ENCODE assay signal across 21 cellular contexts in the genomic region with DNA sequence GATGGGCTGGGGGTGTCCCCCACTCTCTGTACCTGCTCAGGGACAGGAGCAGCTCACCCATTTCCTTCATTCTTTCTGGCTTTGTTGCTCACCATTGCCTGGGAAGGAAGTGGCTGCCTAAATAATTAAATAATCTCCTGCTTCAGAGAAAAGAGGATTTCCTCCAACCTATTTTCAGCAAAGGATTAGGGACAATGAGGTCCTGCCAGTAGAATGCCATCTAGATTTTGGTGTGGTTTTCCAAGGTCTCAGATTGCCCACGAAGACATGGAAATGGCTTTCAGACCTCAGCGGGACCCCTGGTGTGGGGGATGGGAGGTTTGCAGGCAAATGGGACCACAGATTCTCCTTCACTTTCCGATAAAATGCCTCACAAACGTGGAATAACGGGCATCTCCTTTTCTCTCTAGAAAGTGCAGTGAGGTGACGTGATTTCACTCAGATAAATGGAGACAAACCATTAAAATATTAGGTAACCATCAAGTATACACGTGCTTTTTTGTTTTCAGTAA. TPM values are rescaled to one million over a fixed set of nuclear protein-coding genes. Genes with fewer than 3 reads are reported as not detected.
A peak's percentile ranks its signal among the peaks of the same experiment; 100 is the strongest.
DNase-seq lines count a peak whose midpoint lies in the region; ATAC-seq, FAIRE-seq and TF ChIP-seq lines count a peak whose summit lies in the region.
"Had no signal": no experiment of that assay in that cellular context is flagged by ENCODE, and none has a peak within 500 bp of the region (broad histone marks: within the 10 kb centered on the region; RNA-seq: fewer than 3 reads in every experiment).

No MANE protein-coding gene starts in this region.

- H3F3A ChIP-seq in SK-N-SH (replicated peaks; ENCODE audit: insufficient read depth) = no peaks in the 10 kb centered on the region

- H3K56ac ChIP-seq in H1 (replicated peaks; ENCODE audit: insufficient read length, low read depth, low read length) = no peak overlapping the region

- H3K4me1 ChIP-seq in left ventricle myocardium inferior = peaks cover 67% of the 10 kb centered on the region
- peaks cover 15 to 29% (median 27%) of the 10 kb centered on the region in 4 experiments for H3K4me1 ChIP-seq in H1 (replicated peaks in 1 of 4; ENCODE audit: control insufficient read depth in 3 of 4, insufficient read depth in 4 of 4, low read length in 3 of 4)
- peaks cover 38% of the 10 kb centered on the region for H3K4me1 ChIP-seq in upper lobe of right lung
- H3K4me1 ChIP-seq in SK-N-SH (ENCODE audit: control insufficient read depth in 1 of 2, insufficient read depth in 2 of 2, low read depth in 1 of 2, low read length in 1 of 2) = peaks cover 0 to 5% of the 10 kb centered on the region in 2 experiments; a peak in 1 of 4 replicates
- H3K4me1 ChIP-seq: breast epithelium had no signal

- H3K79me1 ChIP-seq in H1 (ENCODE audit: low read depth, low read length) = peaks cover 9% of the 10 kb centered on the region

- no peaks in the 10 kb centered on the region for H3K9me3 Mint-ChIP-seq in mesothelial cell of epicardium
- H3K9me3 Mint-ChIP-seq: activated naive CD8-positive, alpha-beta T cell treated with anti-CD3 and anti-CD28 coated beads for 36 hours; activated T-cell treated with anti-CD3 and anti-CD28 coated beads, Interleukin-2, amount 50 U/mL, for 72 hours; CD4-positive, alpha-beta T cell had no signal

- H4K20me1 ChIP-seq in H1 (replicated peaks in 1 of 2; ENCODE audit: control insufficient read depth in 1 of 2, insufficient read depth in 2 of 2, low read length in 2 of 2) (peaks cover 0 to 3% of the 10 kb centered on the region in 2 experiments), SK-N-SH (ENCODE audit: insufficient read depth) (no peaks in the 10 kb centered on the region)

- no peaks in the 10 kb centered on the region for H3K9me3 ChIP-seq in left ventricle myocardium inferior (replicated peaks)
- H3K9me3 ChIP-seq in H1 (ENCODE audit: insufficient read depth in 2 of 2, low read depth in 1 of 2, low read length in 1 of 2) = no peaks in the 10 kb centered on the region
- H3K9me3 ChIP-seq in upper lobe of right lung = no peaks in the 10 kb centered on the region
- H3K9me3 ChIP-seq in SK-N-SH = no peaks in the 10 kb centered on the region
- H3K9me3 ChIP-seq: breast epithelium, SJSA1 had no signal

- no peaks in the 10 kb centered on the region for H3K27me3 Mint-ChIP-seq in mesothelial cell of epicardium (ENCODE audit: low read depth)
- H3K27me3 Mint-ChIP-seq: activated naive CD8-positive, alpha-beta T cell treated with anti-CD3 and anti-CD28 coated beads for 36 hours; CD4-positive, alpha-beta T cell; T-helper 17 cell had no signal

- peak overlapping the region; percentile 49 for H3K18ac ChIP-seq in H1 (ENCODE audit: extremely low read depth, low read length)

- TF ChIP-seq RAD21 in H1 (IDR thresholded peaks at IDR 0.05 in 1 of 2, conservative IDR thresholded peaks at IDR 0.05 in 1 of 2; ENCODE audit: low read depth in 2 of 2, low read length in 2 of 2) (no peak), SK-N-SH (IDR thresholded peaks at IDR 0.05; ENCODE audit: low read length) (no peak)

- H3K4me1 Mint-ChIP-seq in mesothelial cell of epicardium = peaks cover 54% of the 10 kb centered on the region

- no peak overlapping the region for H3K4me2 ChIP-seq in H1 (ENCODE audit: insufficient read depth in 1 of 2, low read depth in 2 of 2, low read length in 2 of 2)
- no peak overlapping the region for H3K4me2 ChIP-seq in SK-N-SH

- no peaks in the 10 kb centered on the region for H3K36me3 Mint-ChIP-seq in mesothelial cell of epicardium

- H3K27ac Mint-ChIP-seq in mesothelial cell of epicardium = peak overlapping the region; percentile 83
- H3K27ac Mint-ChIP-seq: activated naive CD8-positive, alpha-beta T cell treated with anti-CD3 and anti-CD28 coated beads for 36 hours; activated T-cell treated with anti-CD3 and anti-CD28 coated beads, Interleukin-2, amount 50 U/mL, for 72 hours; CD4-positive, alpha-beta T cell; T-helper 17 cell had no signal

- no peaks in the 10 kb centered on the region for H3K23me2 ChIP-seq in H1 (ENCODE audit: low read depth, low read length)

- H3K9ac ChIP-seq in H1 (replicated peaks in 1 of 4; ENCODE audit: extremely low read depth in 1 of 4, low read depth in 3 of 4, low read length in 3 of 4) (no peak overlapping the region), SK-N-SH (no peak overlapping the region)

- H4K8ac ChIP-seq in H1 (ENCODE audit: extremely low read depth, insufficient read depth, low read length) = no peak overlapping the region

- H4K91ac ChIP-seq in H1 (replicated peaks; ENCODE audit: insufficient read length, low read length) = peak overlapping the region; percentile 49

- H3K4ac ChIP-seq in H1 (replicated peaks; ENCODE audit: insufficient read length, low read depth, low read length) = no peak overlapping the region

- H2AFZ ChIP-seq in H1 (ENCODE audit: low read length) = no peak overlapping the region
- no peak overlapping the region for H2AFZ ChIP-seq in SK-N-SH (ENCODE audit: low read depth)

- no peak for DNase-seq in left ventricle myocardium inferior
- no peak for DNase-seq in cardiac septum (ENCODE audit: low spot score)
- no peak for DNase-seq in H1 (ENCODE audit: low read depth in 1 of 2, low spot score in 2 of 2)
- DNase-seq in mesothelial cell of epicardium (ENCODE audit: low spot score in 2 of 2, unreplicated experiment in 2 of 2) = no peak
- DNase-seq in upper lobe of right lung = no peak
- DNase-seq in SK-N-SH = no peak
- no peak for DNase-seq in GM13977 (ENCODE audit: low spot score)
- DNase-seq: activated CD4-positive, CD25-positive, alpha-beta regulatory T cell; activated naive CD8-positive, alpha-beta T cell treated with anti-CD3 and anti-CD28 coated beads for 36 hours; activated T-cell treated with anti-CD3 and anti-CD28 coated beads, Interleukin-2, amount 50 U/mL, for 72 hours; left colon; NCI-H187; NCI-H82; T-helper 17 cell had no signal

- H2AK5ac ChIP-seq in H1 (ENCODE audit: low read depth, low read length) = no peak overlapping the region

- H4K5ac ChIP-seq in H1 (ENCODE audit: insufficient read length, low read depth, low read length) = no peak overlapping the region

- ATAC-seq in upper lobe of right lung (peak; percentile 5), GM21529 (IDR thresholded peaks at IDR 0.05; ENCODE audit: unreplicated experiment) (no peak)
- ATAC-seq: HCT116, left colon, T-helper 17 cell had no signal

- H3K79me2 ChIP-seq in H1 (ENCODE audit: control insufficient read depth in 1 of 2, insufficient read depth in 2 of 2, low read length in 2 of 2) (peaks cover 6 to 88% of the 10 kb centered on the region in 2 experiments), SK-N-SH (ENCODE audit: insufficient read depth) (0 out of 2 replicates have a peak, but pooled peaks cover 3% of the 10 kb centered on the region)

- no peak for TF ChIP-seq CTCF in left ventricle myocardium inferior (IDR thresholded peaks at IDR 0.05; ENCODE audit: borderline replicate concordance)
- no peak for TF ChIP-seq CTCF in H1 (IDR thresholded peaks at IDR 0.05; ENCODE audit: control extremely low read depth in 1 of 3, insufficient read depth in 1 of 3, low read depth in 1 of 3, low read length in 3 of 3)
- TF ChIP-seq CTCF in mesothelial cell of epicardium (IDR thresholded peaks at IDR 0.05; ENCODE audit: unreplicated experiment) = no peak
- TF ChIP-seq CTCF in upper lobe of right lung (IDR thresholded peaks at IDR 0.05) = no peak
- TF ChIP-seq CTCF in SK-N-SH (IDR thresholded peaks at IDR 0.05) = no peak
- no peak for TF ChIP-seq CTCF in GM13977 (IDR thresholded peaks at IDR 0.05; ENCODE audit: extremely low read depth, insufficient read depth, missing control alignments)

- H3K36me3 ChIP-seq in left ventricle myocardium inferior (no peaks in the 10 kb centered on the region), H1 (ENCODE audit: control insufficient read depth in 2 of 4, insufficient read depth in 4 of 4, low read length in 3 of 4) (no peaks in the 10 kb centered on the region), upper lobe of right lung (peaks cover 3% of the 10 kb centered on the region), SK-N-SH (replicated peaks in 1 of 2; ENCODE audit: control insufficient read depth in 1 of 2, insufficient read depth in 2 of 2, low read length in 1 of 2) (no peaks in the 10 kb centered on the region)
- H3K36me3 ChIP-seq: breast epithelium, SJSA1 had no signal

- H2BK15ac ChIP-seq in H1 (ENCODE audit: low read length) = no peak overlapping the region

- POLR2A ChIA-PET in H1 (lab: Charles Lee; ENCODE audit: partially characterized antibody) = interaction anchor here (0.6 to 1.4 kb wide), 5 partner anchors 11 to 563 kb away, joined by 3 to 4 read pairs (median 3); no protein-coding TSS in a partner anchor
- POLR2A ChIA-PET in SK-N-SH (lab: Yijun Ruan, JAX) = no interaction called here

- no peak for FAIRE-seq in H1 (lab: Jason Lieb, UNC)
- FAIRE-seq: frontal cortex had no signal

- in situ Hi-C loops in GM13977 (cut with MboI; ENCODE audit: low pct_unique_long_range_greater_than_20kb, low sequenced_read_pairs, unreplicated experiment) = no loop called here

- H3K27ac ChIP-seq in left ventricle myocardium inferior (replicated peaks) (peak overlapping the region; percentile 78), H1 (ENCODE audit: low read depth, low read length) (no peak overlapping the region), upper lobe of right lung (peak overlapping the region; percentile 20), SK-N-SH (ENCODE audit: low read depth in 2 of 2, low read length in 1 of 2) (no peak overlapping the region)
- H3K27ac ChIP-seq: dorsolateral prefrontal cortex, SJSA1 had no signal

- H2BK5ac ChIP-seq in H1 (ENCODE audit: low read depth, low read length) = peak overlapping the region; percentile 48; the same call in 1 of the 2 replicates

- intact Hi-C loops in left ventricle myocardium inferior (cut with micrococcal nuclease) = no loop called here
- intact Hi-C loops in cardiac septum (cut with DNase I) = no loop called here
- intact Hi-C loops in upper lobe of right lung (cut with DNase I) = no loop called here

- no peaks in the 10 kb centered on the region for H3K9me2 ChIP-seq in SK-N-SH

- no peak overlapping the region for H2BK120ac ChIP-seq in H1 (replicated peaks; ENCODE audit: low read depth, low read length)

- CTCF ChIA-PET in H1 (lab: Charles Lee; ENCODE audit: partially characterized antibody) = no interaction called here
- CTCF ChIA-PET in SK-N-SH (lab: Yijun Ruan, JAX) = no interaction called here

- WGBS in H1 (ENCODE audit: extremely low coverage in 1 of 2, insufficient coverage in 1 of 2, insufficient read length in 1 of 2, insufficient replicate concordance in 2 of 2, low coverage in 1 of 2, low lambda C conversion rate in 2 of 2, missing lambda C conversion rate in 1 of 2), 2 experiments = 57% methylated on average over 7 of the region's 7 CpGs; no CpG with 5 or more reads in 1 of the 2 experiments
- WGBS in SK-N-SH (ENCODE audit: low lambda C conversion rate) = 86% methylated on average over 7 of the region's 7 CpGs

- no peak for TF ChIP-seq EP300 in H1 (IDR thresholded peaks at IDR 0.05; ENCODE audit: borderline replicate concordance in 1 of 2, low read depth in 2 of 2, low read length in 2 of 2)
- TF ChIP-seq EP300 in SK-N-SH (IDR thresholded peaks at IDR 0.05; ENCODE audit: borderline replicate concordance in 1 of 2, low read depth in 1 of 2, low read length in 1 of 2) = no peak

- H3K4me3 ChIP-seq in left ventricle myocardium inferior = peak overlapping the region; percentile 38
- H3K4me3 ChIP-seq in H1 (ENCODE audit: extremely low read depth in 1 of 4, insufficient read depth in 2 of 4, low read depth in 3 of 4, low read length in 4 of 4) = no peak overlapping the region; a peak in 1 of 8 replicates
- no peak overlapping the region for H3K4me3 ChIP-seq in upper lobe of right lung
- H3K4me3 ChIP-seq in SK-N-SH (ENCODE audit: low read depth in 2 of 2, low read length in 1 of 2) = no peak overlapping the region
- H3K4me3 ChIP-seq: breast epithelium, dorsolateral prefrontal cortex, SJSA1 had no signal

- H3K4me3 Mint-ChIP-seq in mesothelial cell of epicardium = no peak overlapping the region
- H3K4me3 Mint-ChIP-seq: activated naive CD8-positive, alpha-beta T cell treated with anti-CD3 and anti-CD28 coated beads for 36 hours; activated T-cell treated with anti-CD3 and anti-CD28 coated beads, Interleukin-2, amount 50 U/mL, for 72 hours; CD4-positive, alpha-beta T cell; T-helper 17 cell had no signal

- no peak for TF ChIP-seq POLR2A in H1 (IDR thresholded peaks at IDR 0.05; ENCODE audit: control extremely low read depth in 1 of 2, low read depth in 2 of 2, low read length in 2 of 2)

- no peaks in the 10 kb centered on the region for H3K27me3 ChIP-seq in left ventricle myocardium inferior (ENCODE audit: low read depth)
- H3K27me3 ChIP-seq in H1 (replicated peaks in 1 of 4; ENCODE audit: control insufficient read depth in 3 of 4, extremely low read depth in 1 of 4, insufficient read depth in 3 of 4, low read length in 3 of 4) = no peaks in the 10 kb centered on the region
- no peaks in the 10 kb centered on the region for H3K27me3 ChIP-seq in upper lobe of right lung
- H3K27me3 ChIP-seq in SK-N-SH (ENCODE audit: insufficient read depth) = no peaks in the 10 kb centered on the region
- H3K27me3 ChIP-seq: breast epithelium, dorsolateral prefrontal cortex, SJSA1 had no signal

- no peak overlapping the region for H3K23ac ChIP-seq in H1 (ENCODE audit: insufficient read length)

- no peak overlapping the region for H3K14ac ChIP-seq in H1 (ENCODE audit: insufficient read length)

- H2BK12ac ChIP-seq in H1 (ENCODE audit: low read depth, low read length) = 0 out of 2 replicates have a peak overlapping the region, but pooled peaks have one; percentile 52

- H2BK20ac ChIP-seq in H1 (ENCODE audit: low read length) = no peak overlapping the region

RNA-seq across cellular contexts. Expression of a gene that starts 14.9 kb away (rescaled TPM):
- total RNA-seq in left ventricle myocardium inferior (106 TPM), cardiac septum (96.5 TPM), mesothelial cell of epicardium (107 to 114 TPM (median 112 TPM) in 3 replicates), upper lobe of right lung (377 TPM)
- 72.9 and 78.5 TPM in 2 replicates for total RNA-seq in H1 (2021; fragmentation: NEBNext Ultra II Directional; extraction: Animal tissue kit (Norgen Biotek cat#: 25700))
- polyA plus RNA-seq in H1 (2011; rRNA removed) (28.8 and 30.7 TPM in 2 replicates), SK-N-SH (2012; rRNA removed) (2.9 and 4.1 TPM in 2 replicates)
- 14.9 TPM for polyA plus RNA-seq in H1 (2011; cell fraction: cytosol; rRNA removed)
- 83.2 TPM for polyA plus RNA-seq in H1 (2011; cell fraction: nucleus; rRNA removed)
- polyA plus RNA-seq in H1 (2012, experiment 1 of 2) = 31.1 to 42.5 TPM (median 35.7 TPM) in 4 replicates
- polyA plus RNA-seq in H1 (2012, experiment 2 of 2) = 4.6 TPM
- 30.6 TPM for polyA plus RNA-seq in H1 (2013, experiment 1 of 2)
- polyA plus RNA-seq in H1 (2013, experiment 2 of 2) = 28.1 TPM
- polyA minus RNA-seq in H1 (2011; rRNA and poly(A)+ RNA removed) = 35.6 and 46.4 TPM in 2 replicates
- polyA minus RNA-seq in H1 (2011; cell fraction: cytosol; rRNA and poly(A)+ RNA removed) = 49.0 TPM
- 68.1 TPM for polyA minus RNA-seq in H1 (2011; cell fraction: nucleus; rRNA and poly(A)+ RNA removed)
- 3.0 and 3.8 TPM in 2 replicates for polyA plus RNA-seq in SK-N-SH (2012; cell fraction: cytosol; rRNA removed)
- 11.6 and 12.7 TPM in 2 replicates for polyA plus RNA-seq in SK-N-SH (2012; cell fraction: nucleus; rRNA removed)

Comparison
In these comparisons a context has a peak if more than half of its experiments do, and no peak if none do; other contexts are left out.
1. H3K27ac ChIP-seq: peak in left ventricle myocardium inferior (single experiment) and upper lobe of right lung (single experiment); none in H1 (single experiment) and SK-N-SH (0 of 2).